Comparison of ENCODE assay signal across 9 cellular contexts in the genomic region with DNA sequence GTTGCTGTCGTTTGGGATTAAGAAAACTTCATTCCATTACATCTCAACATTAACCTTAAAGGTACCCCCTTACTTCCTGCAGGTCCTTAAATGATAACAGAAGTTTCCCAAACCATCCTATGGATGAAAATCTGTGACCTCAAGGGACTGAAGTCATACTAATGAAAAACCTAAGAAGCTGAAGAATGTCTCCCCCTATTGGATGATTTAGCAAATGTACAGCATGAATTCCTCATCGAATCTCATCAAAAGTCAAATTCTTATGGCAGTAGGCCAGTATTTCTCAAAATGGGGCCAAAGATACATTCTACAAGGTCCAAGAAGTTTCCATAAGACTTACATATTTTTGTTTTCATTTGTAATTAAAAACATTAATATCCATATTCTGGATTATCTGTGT.
DNase-seq lines count a peak whose midpoint lies in the region; ATAC-seq and TF ChIP-seq lines count a peak whose summit lies in the region.
"Had no signal": no experiment of that assay in that cellular context is flagged by ENCODE, and none has a peak within 500 bp of the region (broad histone marks: within the 10 kb centered on the region; RNA-seq: fewer than 3 reads in every experiment).

No MANE protein-coding gene starts in this region.

- no peaks in the 10 kb centered on the region for H3K9me3 Mint-ChIP-seq in stimulated activated effector memory CD8-positive, alpha-beta T cell treated with anti-CD3 and anti-CD28 coated beads, Interleukin-12 subunit alpha, Interleukin-12 subunit beta, amount 100 ng/mL, for 72 hours

- H3K27ac Mint-ChIP-seq in stimulated activated effector memory CD8-positive, alpha-beta T cell treated with anti-CD3 and anti-CD28 coated beads, Interleukin-12 subunit alpha, Interleukin-12 subunit beta, amount 100 ng/mL, for 72 hours = no peak overlapping the region

- POLR2A ChIA-PET in HEK293T (lab: Yijun Ruan, JAX) = no interaction called here

- no peaks in the 10 kb centered on the region for H3K9me3 ChIP-seq in WERI-Rb-1 (ENCODE audit: severe bottlenecking)

- H3K4me3 ChIP-seq in WERI-Rb-1 (ENCODE audit: low read depth, low read length) = no peak overlapping the region

- CTCF ChIA-PET in HEK293T (lab: Yijun Ruan, JAX) = interaction anchor here (0.6 to 1.8 kb wide), 2 partner anchors 37 to 52 kb away, joined by 3 to 6 read pairs; no protein-coding TSS in a partner anchor

- TF ChIP-seq CTCF in WERI-Rb-1 (IDR thresholded peaks at IDR 0.05; ENCODE audit: low read depth, low read length) = peak; percentile 42

- ATAC-seq in stimulated activated effector memory CD8-positive, alpha-beta T cell treated with anti-CD3 and anti-CD28 coated beads, Interleukin-12 subunit alpha, Interleukin-12 subunit beta, amount 100 ng/mL, for 72 hours = no peak
- ATAC-seq: left lobe of liver had no signal

- no peak overlapping the region for H3K4me3 Mint-ChIP-seq in stimulated activated effector memory CD8-positive, alpha-beta T cell treated with anti-CD3 and anti-CD28 coated beads, Interleukin-12 subunit alpha, Interleukin-12 subunit beta, amount 100 ng/mL, for 72 hours

- no peaks in the 10 kb centered on the region for H3K27me3 ChIP-seq in WERI-Rb-1 (ENCODE audit: insufficient read depth, low read depth, severe bottlenecking)

- H3K36me3 ChIP-seq in WERI-Rb-1 = peaks cover 58% of the 10 kb centered on the region

- peaks cover 5% of the 10 kb centered on the region for H3K4me1 Mint-ChIP-seq in stimulated activated effector memory CD8-positive, alpha-beta T cell treated with anti-CD3 and anti-CD28 coated beads, Interleukin-12 subunit alpha, Interleukin-12 subunit beta, amount 100 ng/mL, for 72 hours

- peak; percentile 15 to 18 for DNase-seq in AML-193 (lab: John Stamatoyannopoulos, UW)
- DNase-seq in HEK293T (ENCODE audit: extremely low spot score) = peak; percentile 33
- DNase-seq in WERI-Rb-1 = no peak
- peak; percentile 4 for DNase-seq in kidney glomerular epithelial cell (lab: John Stamatoyannopoulos, UW)
- DNase-seq in stimulated activated CD4-positive, alpha-beta T cell treated with anti-CD3 and anti-CD28 coated beads, Interleukin-2, amount 100 ng/mL, for 24 hours = no peak
- no peak for DNase-seq in NCI-H1048 (lab: John Stamatoyannopoulos, UW)
- no peak for DNase-seq in stimulated activated effector memory CD8-positive, alpha-beta T cell treated with anti-CD3 and anti-CD28 coated beads, Interleukin-12 subunit alpha, Interleukin-12 subunit beta, amount 100 ng/mL, for 72 hours (ENCODE audit: low spot score in 2 of 2)
- no peak for DNase-seq in caudate nucleus (lab: John Stamatoyannopoulos, UW)

- H3K36me3 Mint-ChIP-seq in stimulated activated effector memory CD8-positive, alpha-beta T cell treated with anti-CD3 and anti-CD28 coated beads, Interleukin-12 subunit alpha, Interleukin-12 subunit beta, amount 100 ng/mL, for 72 hours = peaks cover 100% of the 10 kb centered on the region

- H3K27ac ChIP-seq in WERI-Rb-1 = no peak overlapping the region
- no peak overlapping the region for H3K27ac ChIP-seq in caudate nucleus (ENCODE audit: low read depth, low read length)

TF ChIP-seq in HEK293T, 16 proteins besides CTCF, POLR2A, EP300 and RAD21:
- no peak for TF ChIP-seq TARDBP (IDR thresholded peaks at IDR 0.05)
- no peak for TF ChIP-seq ELF4 (IDR thresholded peaks at IDR 0.05)
- no peak for TF ChIP-seq NFRKB (IDR thresholded peaks at IDR 0.05)
- TF ChIP-seq FOXK2 (IDR thresholded peaks at IDR 0.05) = no peak
- TF ChIP-seq SUZ12 (IDR thresholded peaks at IDR 0.05) = no peak
- TF ChIP-seq HDGF (IDR thresholded peaks at IDR 0.05; ENCODE audit: borderline replicate concordance) = no peak
- TF ChIP-seq, protein P1, sequence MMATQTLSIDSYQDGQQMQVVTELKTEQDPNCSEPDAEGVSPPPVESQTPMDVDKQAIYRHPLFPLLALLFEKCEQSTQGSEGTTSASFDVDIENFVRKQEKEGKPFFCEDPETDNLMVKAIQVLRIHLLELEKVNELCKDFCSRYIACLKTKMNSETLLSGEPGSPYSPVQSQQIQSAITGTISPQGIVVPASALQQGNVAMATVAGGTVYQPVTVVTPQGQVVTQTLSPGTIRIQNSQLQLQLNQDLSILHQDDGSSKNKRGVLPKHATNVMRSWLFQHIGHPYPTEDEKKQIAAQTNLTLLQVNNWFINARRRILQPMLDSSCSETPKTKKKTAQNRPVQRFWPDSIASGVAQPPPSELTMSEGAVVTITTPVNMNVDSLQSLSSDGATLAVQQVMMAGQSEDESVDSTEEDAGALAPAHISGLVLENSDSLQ (IDR thresholded peaks at IDR 0.05) = no peak
- TF ChIP-seq BHLHE40 (IDR thresholded peaks at IDR 0.05; ENCODE audit: borderline replicate concordance) = no peak
- TF ChIP-seq FOXA1 (IDR thresholded peaks at IDR 0.05) = no peak
- TF ChIP-seq LEF1 (IDR thresholded peaks at IDR 0.05; ENCODE audit: borderline replicate concordance) = no peak
- TF ChIP-seq CTBP1 (IDR thresholded peaks at IDR 0.05; ENCODE audit: borderline replicate concordance) = no peak

Comparison
In these comparisons a context has a peak if more than half of its experiments do, and no peak if none do; other contexts are left out.
1. DNase-seq: peak in AML-193 (2 of 2), HEK293T (single experiment) and kidney glomerular epithelial cell (single experiment); none in WERI-Rb-1 (single experiment), stimulated activated CD4-positive, alpha-beta T cell treated with anti-CD3 and anti-CD28 coated beads, Interleukin-2, amount 100 ng/mL, for 24 hours (0 of 2), NCI-H1048 (single experiment), stimulated activated effector memory CD8-positive, alpha-beta T cell treated with anti-CD3 and anti-CD28 coated beads, Interleukin-12 subunit alpha, Interleukin-12 subunit beta, amount 100 ng/mL, for 72 hours (0 of 2) and caudate nucleus (0 of 61).